In genomic region chr12:65656156-65656885, GRCh38 we compare ENCODE assay signal across 15 cellular contexts.
A peak's percentile ranks its signal among the peaks of the same experiment; 100 is the strongest.
DNase-seq lines count a peak whose midpoint lies in the region; ATAC-seq and TF ChIP-seq lines count a peak whose summit lies in the region.
"Had no signal": no experiment of that assay in that cellular context is flagged by ENCODE, and none has a peak within 500 bp of the region (broad histone marks: within the 10 kb centered on the region; RNA-seq: fewer than 3 reads in every experiment).

No MANE protein-coding gene starts in this region.

- H3K4me1 Mint-ChIP-seq in activated CD8-positive, alpha-beta T cell treated with anti-CD3 and anti-CD28 coated beads for 36 hours (ENCODE audit: low read depth): peaks cover 24% of the 10 kb centered on the region
- H3K4me1 Mint-ChIP-seq in activated CD8-positive, alpha-beta T cell treated with anti-CD3 and anti-CD28 coated beads, Interleukin-2, amount 10 ng/mL, durations not matched to agents 7 days and 5 days (ENCODE audit: low read depth): peaks cover 9% of the 10 kb centered on the region
- H3K4me1 Mint-ChIP-seq: CD4-positive, alpha-beta memory T cell had no signal

- H3K27me3 Mint-ChIP-seq in activated CD8-positive, alpha-beta T cell treated with anti-CD3 and anti-CD28 coated beads for 36 hours: peaks cover 37% of the 10 kb centered on the region
- peaks cover 7% of the 10 kb centered on the region for H3K27me3 Mint-ChIP-seq in activated CD8-positive, alpha-beta T cell treated with anti-CD3 and anti-CD28 coated beads, Interleukin-2, amount 10 ng/mL, durations not matched to agents 7 days and 5 days (ENCODE audit: low read depth)

- no peaks in the 10 kb centered on the region for H3K36me3 Mint-ChIP-seq in activated CD8-positive, alpha-beta T cell treated with anti-CD3 and anti-CD28 coated beads for 36 hours (ENCODE audit: low read depth)
- no peaks in the 10 kb centered on the region for H3K36me3 Mint-ChIP-seq in activated CD8-positive, alpha-beta T cell treated with anti-CD3 and anti-CD28 coated beads, Interleukin-2, amount 10 ng/mL, durations not matched to agents 7 days and 5 days (ENCODE audit: low read depth)
- H3K36me3 Mint-ChIP-seq: CD4-positive, alpha-beta memory T cell; type B pancreatic cell had no signal

- H3K9me3 ChIP-seq in RWPE2 (ENCODE audit: severe bottlenecking): no peaks in the 10 kb centered on the region

- DNase-seq in activated CD8-positive, alpha-beta T cell treated with anti-CD3 and anti-CD28 coated beads for 36 hours: no peak
- no peak for DNase-seq in activated CD8-positive, alpha-beta T cell treated with anti-CD3 and anti-CD28 coated beads, Interleukin-2, amount 10 ng/mL, durations not matched to agents 7 days and 5 days
- DNase-seq in RWPE2 (ENCODE audit: low spot score) (no peak), cerebellar cortex (ENCODE audit: low spot score) (peak; percentile 56), renal cortical epithelial cell (ENCODE audit: low read depth) (peak; percentile 50), dedifferentiated amniotic fluid mesenchymal stem cell (ENCODE audit: extremely low spot score) (no peak)
- DNase-seq: activated naive CD4-positive, alpha-beta T cell treated with anti-CD3 and anti-CD28 coated beads, Interleukin-2, amount 50 U/mL, for 16 hours; CD4-positive, alpha-beta memory T cell; central memory CD4-positive, alpha-beta T cell; NCI-H2081 treated with DMSO at 0.1 percent for 48 hours; NCI-H774; nucleus accumbens had no signal

- H3K27ac ChIP-seq in RWPE2 (ENCODE audit: poor library complexity, severe bottlenecking): peak overlapping the region; percentile 100

- POLR2A ChIA-PET in activated CD8-positive, alpha-beta T cell treated with anti-CD3 and anti-CD28 coated beads for 36 hours (lab: Charles Lee): no interaction called here
- POLR2A ChIA-PET in activated CD8-positive, alpha-beta T cell treated with anti-CD3 and anti-CD28 coated beads, Interleukin-2, amount 10 ng/mL, durations not matched to agents 7 days and 5 days (lab: Charles Lee): no interaction called here

- intact Hi-C loops in activated CD8-positive, alpha-beta T cell treated with anti-CD3 and anti-CD28 coated beads for 36 hours (cut with micrococcal nuclease): no loop called here

- no peak for TF ChIP-seq POLR2A in GM18505 (IDR thresholded peaks at IDR 0.05; ENCODE audit: borderline replicate concordance, extremely low read depth, insufficient read depth, insufficient read length)

- H3K9me3 Mint-ChIP-seq in activated CD8-positive, alpha-beta T cell treated with anti-CD3 and anti-CD28 coated beads for 36 hours: peaks cover 2% of the 10 kb centered on the region
- H3K9me3 Mint-ChIP-seq in activated CD8-positive, alpha-beta T cell treated with anti-CD3 and anti-CD28 coated beads, Interleukin-2, amount 10 ng/mL, durations not matched to agents 7 days and 5 days (ENCODE audit: insufficient read depth): no peaks in the 10 kb centered on the region

- CTCF ChIA-PET in activated CD8-positive, alpha-beta T cell treated with anti-CD3 and anti-CD28 coated beads for 36 hours (lab: Charles Lee): no interaction called here
- CTCF ChIA-PET in activated CD8-positive, alpha-beta T cell treated with anti-CD3 and anti-CD28 coated beads, Interleukin-2, amount 10 ng/mL, durations not matched to agents 7 days and 5 days (lab: Charles Lee): interaction anchor here (1.0 kb wide), 1 partner anchor 63 kb away, joined by 3 read pairs; no protein-coding TSS in a partner anchor

- no peak overlapping the region for H3K4me3 ChIP-seq in RWPE2 (ENCODE audit: severe bottlenecking)

- H3K27ac Mint-ChIP-seq in activated CD8-positive, alpha-beta T cell treated with anti-CD3 and anti-CD28 coated beads for 36 hours: peak overlapping the region; percentile 43
- no peak overlapping the region for H3K27ac Mint-ChIP-seq in activated CD8-positive, alpha-beta T cell treated with anti-CD3 and anti-CD28 coated beads, Interleukin-2, amount 10 ng/mL, durations not matched to agents 7 days and 5 days
- H3K27ac Mint-ChIP-seq: CD4-positive, alpha-beta memory T cell; type B pancreatic cell had no signal

- no peak overlapping the region for H3K4me3 Mint-ChIP-seq in activated CD8-positive, alpha-beta T cell treated with anti-CD3 and anti-CD28 coated beads for 36 hours
- no peak overlapping the region for H3K4me3 Mint-ChIP-seq in activated CD8-positive, alpha-beta T cell treated with anti-CD3 and anti-CD28 coated beads, Interleukin-2, amount 10 ng/mL, durations not matched to agents 7 days and 5 days
- H3K4me3 Mint-ChIP-seq: CD4-positive, alpha-beta memory T cell; type B pancreatic cell had no signal

- TF ChIP-seq CTCF in activated CD8-positive, alpha-beta T cell treated with anti-CD3 and anti-CD28 coated beads for 36 hours (IDR thresholded peaks at IDR 0.05): no peak
- no peak for TF ChIP-seq CTCF in RWPE2 (IDR thresholded peaks at IDR 0.05; ENCODE audit: poor library complexity, severe bottlenecking)

- H3K27me3 ChIP-seq in RWPE2 (ENCODE audit: insufficient read depth, poor library complexity, severe bottlenecking): no peaks in the 10 kb centered on the region

- no peak for ATAC-seq in activated CD8-positive, alpha-beta T cell treated with anti-CD3 and anti-CD28 coated beads for 36 hours
- no peak for ATAC-seq in activated CD8-positive, alpha-beta T cell treated with anti-CD3 and anti-CD28 coated beads, Interleukin-2, amount 10 ng/mL, durations not matched to agents 7 days and 5 days
- peak; percentile 17 for ATAC-seq in RWPE2 (ENCODE audit: low read depth)
- ATAC-seq in GM18519 (IDR thresholded peaks at IDR 0.05; ENCODE audit: low FRiP score, unreplicated experiment): no peak
- ATAC-seq in GM18505 (IDR thresholded peaks at IDR 0.05; ENCODE audit: unreplicated experiment): no peak

- H3K36me3 ChIP-seq in RWPE2 (ENCODE audit: low read depth): no peaks in the 10 kb centered on the region

- H3K4me1 ChIP-seq in RWPE2 (ENCODE audit: insufficient read depth, poor library complexity, severe bottlenecking): peaks cover 38% of the 10 kb centered on the region

Comparison
In these comparisons a context has a peak if more than half of its experiments do, and no peak if none do; other contexts are left out.
1. DNase-seq: peak in cerebellar cortex (single experiment) and renal cortical epithelial cell (single experiment); none in activated CD8-positive, alpha-beta T cell treated with anti-CD3 and anti-CD28 coated beads for 36 hours (single experiment), activated CD8-positive, alpha-beta T cell treated with anti-CD3 and anti-CD28 coated beads, Interleukin-2, amount 10 ng/mL, durations not matched to agents 7 days and 5 days (single experiment), RWPE2 (single experiment) and dedifferentiated amniotic fluid mesenchymal stem cell (single experiment).